Comparison of ENCODE assay signal across 11 cellular contexts in the genomic region with DNA sequence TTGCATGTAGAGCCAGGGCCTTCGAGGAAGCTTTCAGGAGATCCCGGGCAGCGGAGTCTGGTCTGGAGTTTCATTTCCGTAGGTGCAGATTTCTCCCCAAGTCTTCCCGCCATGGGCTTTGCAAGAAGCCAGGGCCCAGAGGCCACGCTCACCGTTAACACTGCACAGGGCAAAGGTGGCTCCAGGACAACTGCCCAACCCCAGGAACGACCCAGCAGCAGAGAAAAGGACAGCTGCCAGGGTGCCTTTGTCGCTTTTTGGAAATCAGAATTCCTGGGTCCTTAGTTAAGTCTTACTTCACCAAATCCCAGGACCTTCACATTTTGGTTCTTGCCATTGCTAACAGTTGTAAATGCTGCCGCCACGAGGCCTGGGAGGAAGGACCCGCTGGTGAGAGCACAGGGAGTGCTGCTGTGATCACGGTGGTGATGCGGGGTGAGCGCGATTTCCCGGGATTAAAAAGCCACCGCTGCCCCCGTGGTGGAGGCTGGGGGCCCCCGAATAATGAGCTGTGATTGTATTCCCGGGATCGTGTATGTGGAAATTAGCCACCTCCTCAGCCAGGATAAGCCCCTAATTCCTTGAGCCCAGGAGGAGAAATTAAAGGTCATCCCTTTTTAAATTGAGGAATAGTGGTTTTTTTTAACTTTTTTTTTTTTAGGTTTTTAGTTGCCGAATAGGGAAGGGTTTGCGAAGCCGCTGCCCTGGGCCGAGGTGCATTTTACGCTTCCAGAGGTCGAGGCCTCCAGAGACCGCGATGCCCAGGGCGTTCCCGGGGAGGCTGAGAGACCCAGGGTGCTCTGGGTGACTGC. TPM values are rescaled to one million over a fixed set of nuclear protein-coding genes. Genes with fewer than 3 reads are reported as not detected.
DNase-seq lines count a peak whose midpoint lies in the region; ATAC-seq and TF ChIP-seq lines count a peak whose summit lies in the region.
"Had no signal": no experiment of that assay in that cellular context is flagged by ENCODE, and none has a peak within 500 bp of the region (broad histone marks: within the 10 kb centered on the region; RNA-seq: fewer than 3 reads in every experiment).

No MANE protein-coding gene starts in this region.

- no peak overlapping the region for H3K27ac ChIP-seq in brain microvascular endothelial cell

- in situ Hi-C loops in brain microvascular endothelial cell (cut with HindIII; ENCODE audit: low pct_ligation_motif_present, low sequenced_read_pairs): no loop called here

- ATAC-seq in left lobe of liver (peak; percentile 40), GM18498 (IDR thresholded peaks at IDR 0.05; ENCODE audit: unreplicated experiment) (no peak), HG03521 (IDR thresholded peaks at IDR 0.05; ENCODE audit: unreplicated experiment) (no peak)

- CTCF ChIA-PET in AG04449 (lab: Yijun Ruan, JAX): no interaction called here

- H3K27me3 ChIP-seq in brain microvascular endothelial cell (replicated peaks): peaks cover 94% of the 10 kb centered on the region

- H3K36me3 ChIP-seq in brain microvascular endothelial cell (replicated peaks): no peaks in the 10 kb centered on the region

- no peak overlapping the region for H3K4me3 ChIP-seq in AG04449 (ENCODE audit: low read depth, low read length)
- no peak overlapping the region for H3K4me3 ChIP-seq in brain microvascular endothelial cell (ENCODE audit: low read depth, low read length)

- POLR2A ChIA-PET in AG04449 (lab: Yijun Ruan, JAX): no interaction called here

- peak; percentile 5 for TF ChIP-seq CTCF in AG04449 (IDR thresholded peaks at IDR 0.05; ENCODE audit: insufficient read depth, low read length, missing control alignments)
- no peak for TF ChIP-seq CTCF in GM20000 (IDR thresholded peaks at IDR 0.05; ENCODE audit: extremely low read depth, missing control alignments)
- peak; percentile 41 for TF ChIP-seq CTCF in brain microvascular endothelial cell (IDR thresholded peaks at IDR 0.05; ENCODE audit: low read depth, low read length, missing control alignments)

- DNase-seq in AG04449 (ENCODE audit: low read depth, low spot score) (no peak), GM20000 (ENCODE audit: low spot score) (peak; percentile 43), brain microvascular endothelial cell (no peak), left lobe of liver (ENCODE audit: low spot score) (peak; percentile 41), SK-N-DZ (ENCODE audit: low spot score) (no peak), SIG-M5 treated with dmso at 0.1 percent for 504 hours (lab: John Stamatoyannopoulos, UW; ENCODE audit: unreplicated experiment) (no peak)
- DNase-seq: NCI-H446 treated with DMSO at 0.1 percent for 48 hours, small intestine had no signal

RNA-seq across cellular contexts. Expression of gene SIM2, which starts 8.2 kb away (rescaled TPM):
- total RNA-seq in left lobe of liver: not detected
- polyA plus RNA-seq in SK-N-DZ (2014; cell fraction: cytosol; rRNA removed): not detected in 2 replicates
- polyA plus RNA-seq in SK-N-DZ (2014; cell fraction: nucleus; rRNA removed): not detected in 2 replicates
- total RNA-seq: T-helper 2 cell treated with Interferon-gamma antibody and Interleukin-4, amounts not matched to agents 100 ng/mL and 5 ng/mL, for 36 hours had no signal

Comparison
In these comparisons a context has a peak if more than half of its experiments do, and no peak if none do; other contexts are left out.
1. DNase-seq: peak in GM20000 (single experiment) and left lobe of liver (single experiment); none in AG04449 (single experiment), brain microvascular endothelial cell (single experiment), SK-N-DZ (single experiment) and SIG-M5 treated with dmso at 0.1 percent for 504 hours (single experiment).